8 cellular contexts compared by ENCODE assay signal in the genomic region with DNA sequence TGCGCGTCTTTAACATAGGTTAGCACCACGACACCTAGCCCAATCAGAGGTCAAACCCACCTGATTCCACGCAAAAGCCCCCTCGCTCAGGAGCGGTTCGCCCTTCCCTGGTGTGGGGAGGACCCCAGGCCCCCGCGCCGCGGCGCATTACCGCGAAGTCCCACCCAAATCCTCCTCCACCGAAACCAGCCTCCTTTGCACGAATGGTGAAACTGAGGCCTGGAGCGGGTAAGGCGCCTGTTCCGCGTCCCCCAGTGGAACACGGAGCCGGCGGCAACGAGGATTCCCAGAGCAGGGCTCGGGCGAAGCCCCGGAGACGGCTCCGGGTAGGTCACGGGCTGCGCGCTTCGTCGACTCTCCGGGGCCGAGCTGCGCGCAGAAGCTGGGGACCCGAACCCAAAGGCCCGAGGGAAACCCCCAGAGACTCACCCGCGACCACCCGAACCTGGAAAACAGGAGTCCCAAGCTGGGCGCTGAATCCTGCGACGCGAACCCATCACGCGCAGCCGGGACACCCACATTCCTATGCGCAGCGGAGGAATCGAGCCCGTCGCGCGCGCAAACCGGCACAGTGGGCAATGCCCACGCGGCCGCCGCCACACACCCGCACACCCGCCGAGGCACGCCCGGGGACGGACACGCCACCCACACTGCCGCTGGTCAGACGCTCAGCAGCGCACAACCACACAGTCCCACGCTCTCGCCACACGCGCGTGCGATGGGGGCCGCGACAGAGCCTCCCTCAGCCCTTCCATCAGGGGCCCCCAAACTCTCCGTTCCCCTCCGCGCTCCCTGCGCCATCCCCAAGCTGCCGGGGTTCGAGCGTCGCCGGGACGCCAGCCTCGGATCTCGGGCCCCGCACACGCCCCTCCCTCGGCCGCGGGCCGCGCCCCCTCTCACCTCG. TPM values are rescaled to one million over a fixed set of nuclear protein-coding genes. Genes with fewer than 3 reads are reported as not detected.
DNase-seq lines count a peak whose midpoint lies in the region; ATAC-seq and TF ChIP-seq lines count a peak whose summit lies in the region.

No MANE protein-coding gene starts in this region.

- H3K27ac ChIP-seq in thymus (ENCODE audit: low read depth): no peak overlapping the region

- H3K9me3 ChIP-seq in thymus (ENCODE audit: control insufficient read depth): no peaks in the 10 kb centered on the region

- H3K36me3 ChIP-seq in thymus (ENCODE audit: control insufficient read depth, insufficient read depth): no peaks in the 10 kb centered on the region

- in situ Hi-C loops in astrocyte of the cerebellum (cut with HindIII; ENCODE audit: low sequenced_read_pairs): loop anchor here (5.0 to 25.0 kb wide), 2 partner anchors 46 to 251 kb away; no protein-coding TSS in a partner anchor

- peaks cover 11% of the 10 kb centered on the region for H3K4me1 ChIP-seq in thymus (ENCODE audit: control insufficient read depth, insufficient read depth, low read length)

- no peak for TF ChIP-seq CTCF in astrocyte of the cerebellum (IDR thresholded peaks at IDR 0.05; ENCODE audit: low read depth, low read length, missing control alignments)

- no peak for TF ChIP-seq POLR2A in GM18505 (IDR thresholded peaks at IDR 0.05; ENCODE audit: borderline replicate concordance, extremely low read depth, insufficient read depth, insufficient read length)

- H3K4me3 ChIP-seq in astrocyte of the cerebellum (ENCODE audit: low read depth, low read length) (peak overlapping the region; percentile 77), thymus (ENCODE audit: low read length) (peak overlapping the region; percentile 54)

- ATAC-seq in GM18505 (IDR thresholded peaks at IDR 0.05; ENCODE audit: unreplicated experiment) (peak; percentile 22), HG03045 (IDR thresholded peaks at IDR 0.05; ENCODE audit: unreplicated experiment) (peak; percentile 17)

- DNase-seq in astrocyte of the cerebellum (ENCODE audit: low read depth): no peak
- DNase-seq in kidney tubule cell (ENCODE audit: low spot score): peak; percentile 17
- DNase-seq in DMS153 (lab: John Stamatoyannopoulos, UW): no peak
- no peak for DNase-seq in NCI-H2081 treated with DMSO at 0.1 percent for 48 hours (lab: John Stamatoyannopoulos, UW)
- DNase-seq in NCI-H2196 (lab: John Stamatoyannopoulos, UW; ENCODE audit: unreplicated experiment): no peak

- WGBS in thymus: 2% methylated on average over 101 of the region's 101 CpGs

- peaks cover 63% of the 10 kb centered on the region for H3K27me3 ChIP-seq in thymus (ENCODE audit: control insufficient read depth, insufficient read depth)

RNA-seq across cellular contexts. Expression of gene GLIS1, which starts 0.5 kb away (rescaled TPM):
- 0.59 TPM for polyA plus RNA-seq in thymus
